1 cellular context compared by ENCODE assay signal in the genomic region with DNA sequence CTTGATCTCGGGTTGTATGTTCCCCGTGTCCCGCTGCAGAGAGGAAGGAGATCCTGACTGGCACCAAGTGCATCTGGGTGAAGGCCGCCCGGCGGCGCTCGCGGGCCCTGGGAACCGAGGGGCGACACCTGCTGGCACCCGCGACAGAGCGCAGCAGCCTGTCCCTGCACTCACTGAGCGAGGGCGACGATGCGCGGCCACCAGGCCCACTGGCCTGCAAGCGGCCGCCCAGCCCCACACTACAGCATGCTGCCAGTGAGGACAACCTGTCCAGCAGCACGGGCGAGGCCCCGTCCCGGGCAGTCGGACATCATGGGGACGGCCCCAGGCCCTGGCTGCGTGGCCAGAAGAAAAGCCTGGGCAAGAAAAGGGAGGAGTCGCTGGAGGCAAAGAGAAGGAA.
TF ChIP-seq lines count a peak whose summit lies in the region.

No MANE protein-coding gene starts in this region.

TF ChIP-seq in SK-N-SH treated with all-trans-retinoic acid at 6 μM for 48 hours, 23 proteins besides CTCF, POLR2A, EP300 and RAD21 (continued from another document):
- TF ChIP-seq ZNF565 (CRISPR knock-in tag; conservative IDR thresholded peaks at IDR 0.05; ENCODE audit: low read depth), result no peak
- TF ChIP-seq ZFP30 (CRISPR knock-in tag; IDR thresholded peaks at IDR 0.05), result no peak
- TF ChIP-seq PPARA (CRISPR knock-in tag; IDR thresholded peaks at IDR 0.05; ENCODE audit: borderline replicate concordance), result no peak
- no peak for TF ChIP-seq SNAI2 (CRISPR knock-in tag; IDR thresholded peaks at IDR 0.05)
- no peak for TF ChIP-seq ISL1 (CRISPR knock-in tag; IDR thresholded peaks at IDR 0.05)
- no peak for TF ChIP-seq BACH2 (CRISPR knock-in tag; IDR thresholded peaks at IDR 0.05; ENCODE audit: borderline replicate concordance)
- no peak for TF ChIP-seq RARB (CRISPR knock-in tag; IDR thresholded peaks at IDR 0.05)
